14 cellular contexts compared by ENCODE assay signal in genomic region chr20:49948809-49949507, GRCh38. TPM values are rescaled to one million over a fixed set of nuclear protein-coding genes. Genes with fewer than 3 reads are reported as not detected.
DNase-seq lines count a peak whose midpoint lies in the region; ATAC-seq and TF ChIP-seq lines count a peak whose summit lies in the region.
"Had no signal": no experiment of that assay in that cellular context is flagged by ENCODE, and none has a peak within 500 bp of the region (broad histone marks: within the 10 kb centered on the region; RNA-seq: fewer than 3 reads in every experiment).

No MANE protein-coding gene starts in this region.

- H3K9me3 Mint-ChIP-seq in osteocyte (ENCODE audit: unreplicated experiment) = no peaks in the 10 kb centered on the region
- H3K9me3 Mint-ChIP-seq: activated B cell treated with CpG ODN at 0.5 μM for 24 hours had no signal

- peaks cover 52% of the 10 kb centered on the region for H3K36me3 Mint-ChIP-seq in osteocyte (ENCODE audit: unreplicated experiment)

- H3K4me3 Mint-ChIP-seq in osteocyte (ENCODE audit: unreplicated experiment) = no peak overlapping the region
- H3K4me3 Mint-ChIP-seq: activated B cell treated with CpG ODN at 0.5 μM for 24 hours had no signal

- H3K27ac Mint-ChIP-seq in osteocyte (ENCODE audit: unreplicated experiment) = peak overlapping the region; percentile 92
- H3K27ac Mint-ChIP-seq: activated B cell treated with CpG ODN at 0.5 μM for 24 hours had no signal

- no peaks in the 10 kb centered on the region for H3K27me3 Mint-ChIP-seq in osteocyte (ENCODE audit: unreplicated experiment)
- H3K27me3 Mint-ChIP-seq: activated B cell treated with CpG ODN at 0.5 μM for 24 hours had no signal

- peak; percentile 93 for DNase-seq in Daoy (ENCODE audit: low read depth)
- peak; percentile 74 for DNase-seq in MV-4-11 (lab: John Stamatoyannopoulos, UW)
- DNase-seq in cardiac fibroblast (ENCODE audit: low read depth in 2 of 2) = peak; percentile 71 to 93
- DNase-seq in osteocyte (ENCODE audit: extremely low spot score, unreplicated experiment) = no peak
- DNase-seq in DMS 273 treated with DMSO at 0.1 percent for 48 hours (lab: John Stamatoyannopoulos, UW) = no peak
- DNase-seq in lower lobe of right lung = no peak
- no peak for DNase-seq in T-helper 1 cell
- DNase-seq: activated B cell treated with CpG ODN at 0.5 μM for 24 hours, activated gamma-delta T cell treated with Interleukin-2 at 50 U/mL for 16 hours, dermis blood vessel endothelial cell, NCI-H446 had no signal

- no peak overlapping the region for H3K27ac ChIP-seq in lower lobe of right lung
- H3K27ac ChIP-seq: ovary had no signal

- peaks cover 34% of the 10 kb centered on the region for H3K4me1 Mint-ChIP-seq in osteocyte (ENCODE audit: unreplicated experiment)
- H3K4me1 Mint-ChIP-seq: activated B cell treated with CpG ODN at 0.5 μM for 24 hours had no signal

- ATAC-seq in lower lobe of right lung (no peak), GM19328 (IDR thresholded peaks at IDR 0.05; ENCODE audit: unreplicated experiment) (no peak)
- ATAC-seq: Right ventricle myocardium inferior had no signal

- H3K9me3 ChIP-seq in lower lobe of right lung = no peaks in the 10 kb centered on the region
- H3K9me3 ChIP-seq: ovary had no signal

- H3K4me3 ChIP-seq in cardiac fibroblast (replicated peaks in 1 of 2; ENCODE audit: low read depth in 2 of 2, low read length in 2 of 2) (no peak overlapping the region), lower lobe of right lung (no peak overlapping the region)
- H3K4me3 ChIP-seq: ovary had no signal

- intact Hi-C loops in lower lobe of right lung (cut with DNase I) = no loop called here

- H3K4me1 ChIP-seq in lower lobe of right lung = no peaks in the 10 kb centered on the region

- TF ChIP-seq CTCF in cardiac fibroblast (IDR thresholded peaks at IDR 0.05; ENCODE audit: low read depth, low read length) (no peak), osteocyte (IDR thresholded peaks at IDR 0.05) (no peak), lower lobe of right lung (IDR thresholded peaks at IDR 0.05) (no peak)

- H3K36me3 ChIP-seq in lower lobe of right lung = peaks cover 98% of the 10 kb centered on the region
- H3K36me3 ChIP-seq: ovary had no signal

- no peaks in the 10 kb centered on the region for H3K27me3 ChIP-seq in lower lobe of right lung (ENCODE audit: low read depth)
- H3K27me3 ChIP-seq: ovary had no signal

RNA-seq across cellular contexts. Expression of gene RNF114, which starts 12.8 kb away (rescaled TPM):
- 273 and 292 TPM in 2 replicates for total RNA-seq in Daoy (2014; rRNA removed; shearing (Covaris generic))
- total RNA-seq in osteocyte (64.9 and 65.1 TPM in 2 replicates), lower lobe of right lung (63.0 TPM)

RNA-seq across cellular contexts. Expression of gene SPATA2, which starts 33.6 kb away (rescaled TPM):
- 2.0 and 3.3 TPM in 2 replicates for total RNA-seq in Daoy (2014; rRNA removed; shearing (Covaris generic))
- 6.6 and 7.1 TPM in 2 replicates for total RNA-seq in osteocyte
- 7.2 TPM for total RNA-seq in lower lobe of right lung

RNA-seq across cellular contexts. Expression of gene SNAI1, which starts 33.8 kb away (rescaled TPM):
- total RNA-seq in Daoy (2014; rRNA removed; shearing (Covaris generic)) = 1.3 and 1.7 TPM in 2 replicates
- total RNA-seq in osteocyte (13.0 and 13.4 TPM in 2 replicates), lower lobe of right lung (1.9 TPM)

Comparison
In these comparisons a context has a peak if more than half of its experiments do, and no peak if none do; other contexts are left out.
1. DNase-seq: peak in Daoy (single experiment), MV-4-11 (single experiment) and cardiac fibroblast (2 of 2); none in osteocyte (single experiment), DMS 273 treated with DMSO at 0.1 percent for 48 hours (single experiment), lower lobe of right lung (single experiment) and T-helper 1 cell (0 of 5).